ENCODE assay signal across 8 cellular contexts in the genomic region with DNA sequence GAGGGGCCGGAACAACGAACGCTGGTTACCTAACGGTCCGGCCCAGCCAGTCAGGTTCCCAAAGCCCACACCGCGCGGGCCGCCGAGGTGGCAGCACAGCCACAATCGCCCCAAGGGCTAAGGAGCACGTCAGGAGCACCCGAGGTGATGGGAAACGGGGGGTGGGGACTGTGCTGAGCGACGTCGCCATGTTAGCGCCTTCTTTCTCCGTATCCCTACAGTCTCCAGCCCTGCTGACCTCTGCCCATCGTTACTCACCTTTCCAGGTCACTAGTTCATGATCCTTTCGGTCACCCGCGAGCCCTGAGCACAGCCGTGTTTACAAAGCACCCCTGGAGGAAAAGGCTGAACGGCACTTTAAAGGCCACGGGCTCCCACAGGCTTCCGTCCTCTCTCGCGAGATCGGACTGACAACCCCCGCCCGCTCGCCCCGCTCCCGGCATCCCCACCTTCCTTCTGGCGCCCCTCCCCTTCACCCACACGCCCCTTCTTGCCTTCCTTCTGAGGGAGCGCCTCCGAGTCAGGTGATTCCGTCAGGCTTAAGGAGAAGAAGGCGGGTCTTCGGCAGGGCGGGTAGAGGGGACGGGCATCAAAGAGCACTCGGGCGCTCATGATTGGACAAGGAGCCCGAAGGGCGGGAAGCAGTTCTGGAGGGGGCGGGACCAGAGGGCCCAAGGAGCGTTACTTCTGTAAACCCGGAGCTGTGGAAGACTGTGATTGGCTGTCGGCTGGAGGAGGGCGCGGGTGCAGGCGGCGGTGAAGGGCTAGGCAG. TPM values are rescaled to one million over a fixed set of nuclear protein-coding genes. Genes with fewer than 3 reads are reported as not detected.
A peak's percentile ranks its signal among the peaks of the same experiment; 100 is the strongest.
DNase-seq lines count a peak whose midpoint lies in the region; ATAC-seq and TF ChIP-seq lines count a peak whose summit lies in the region.

A gene with protein sequence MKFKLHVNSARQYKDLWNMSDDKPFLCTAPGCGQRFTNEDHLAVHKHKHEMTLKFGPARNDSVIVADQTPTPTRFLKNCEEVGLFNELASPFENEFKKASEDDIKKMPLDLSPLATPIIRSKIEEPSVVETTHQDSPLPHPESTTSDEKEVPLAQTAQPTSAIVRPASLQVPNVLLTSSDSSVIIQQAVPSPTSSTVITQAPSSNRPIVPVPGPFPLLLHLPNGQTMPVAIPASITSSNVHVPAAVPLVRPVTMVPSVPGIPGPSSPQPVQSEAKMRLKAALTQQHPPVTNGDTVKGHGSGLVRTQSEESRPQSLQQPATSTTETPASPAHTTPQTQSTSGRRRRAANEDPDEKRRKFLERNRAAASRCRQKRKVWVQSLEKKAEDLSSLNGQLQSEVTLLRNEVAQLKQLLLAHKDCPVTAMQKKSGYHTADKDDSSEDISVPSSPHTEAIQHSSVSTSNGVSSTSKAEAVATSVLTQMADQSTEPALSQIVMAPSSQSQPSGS (minus strand): TSS at position 412 of the 772 bp plus-strand sequence. CDS start 31,760 bp downstream, outside the sequence.

- DNase-seq in AG09309 (ENCODE audit: low read depth) = peak; percentile 98
- peak; percentile 98 to 99 for DNase-seq in NCI-H446 (lab: John Stamatoyannopoulos, UW)
- peak; percentile 96 for DNase-seq in activated CD4-positive, CD25-positive, alpha-beta regulatory T cell treated with anti-CD3 and anti-CD28 coated beads, Interleukin-2, amount 50 U/mL, for 16 hours (ENCODE audit: low read depth, low spot score)
- DNase-seq in central memory CD8-positive, alpha-beta T cell (ENCODE audit: low spot score in 2 of 2) = peak; percentile 94 to 98
- peak; percentile 95 for DNase-seq in inferior parietal cortex (ENCODE audit: extremely low spot score)
- peak; percentile 99 for DNase-seq in spleen

- H3K9me3 ChIP-seq in spleen = no peaks in the 10 kb centered on the region

- peaks cover 10% of the 10 kb centered on the region for H3K36me3 Mint-ChIP-seq in central memory CD8-positive, alpha-beta T cell (ENCODE audit: insufficient read depth)

- H3K36me3 ChIP-seq in spleen = peaks cover 0 to 5% (median 0%) of the 10 kb centered on the region in 6 donors

- H3K4me3 ChIP-seq in AG09309 (ENCODE audit: control insufficient read depth, low read depth, low read length) (peak within 1 kb of the TSS; percentile 95), spleen (peak within 1 kb of the TSS; percentile 68 to 97 (median 92))

- H3K4me1 ChIP-seq in spleen = peaks cover 4 to 70% (median 41%) of the 10 kb centered on the region in 6 donors

- H3K4me3 Mint-ChIP-seq in central memory CD8-positive, alpha-beta T cell = peak within 1 kb of the TSS; percentile 89

- 0 to 1% (median 0%) methylated on average over 55 to 56 of the region's 56 CpGs for WGBS in spleen, 5 donors

- TF ChIP-seq CTCF in AG09309 (IDR thresholded peaks at IDR 0.05; ENCODE audit: control insufficient read depth, insufficient read depth, low read depth, low read length, missing control alignments) = no peak
- TF ChIP-seq CTCF in spleen (IDR thresholded peaks at IDR 0.05 in 8 of 11, conservative IDR thresholded peaks at IDR 0.05 in 3 of 11) = peak in 5 of 11 experiments; percentile 20 to 55 (median 38)

- H3K4me1 Mint-ChIP-seq in central memory CD8-positive, alpha-beta T cell = peaks cover 32% of the 10 kb centered on the region

- H3K27me3 Mint-ChIP-seq in central memory CD8-positive, alpha-beta T cell = no peaks in the 10 kb centered on the region

- H3K27ac Mint-ChIP-seq in central memory CD8-positive, alpha-beta T cell (ENCODE audit: low read depth) = peak within 1 kb of the TSS; percentile 94

- intact Hi-C loops in spleen (cut with DNase I; ENCODE audit: low total_unique reads) = no loop called here

- peak; percentile 33 to 79 (median 37) for TF ChIP-seq POLR2A in spleen (IDR thresholded peaks at IDR 0.05)

- H3K27ac ChIP-seq in spleen = peak within 1 kb of the TSS; percentile 86 to 98 (median 96)

- H3K27me3 ChIP-seq in spleen (replicated peaks in 1 of 7) = no peaks in the 10 kb centered on the region

- no peaks in the 10 kb centered on the region for H3K9me3 Mint-ChIP-seq in central memory CD8-positive, alpha-beta T cell

- ATAC-seq in GM19025 (IDR thresholded peaks at IDR 0.05; ENCODE audit: low read depth, unreplicated experiment) = peak; percentile 95
- peak; percentile 95 for ATAC-seq in HG03342 (IDR thresholded peaks at IDR 0.05; ENCODE audit: unreplicated experiment)
- ATAC-seq in central memory CD8-positive, alpha-beta T cell (replicated peaks; ENCODE audit: extremely low read depth, poor library complexity, severe bottlenecking) = peak; percentile 89

RNA-seq across cellular contexts. Expression of the gene that starts here (rescaled TPM):
- total RNA-seq in spleen = 10 to 100 TPM; 56.4 to 71.6 (median 60.3) TPM
- polyA plus RNA-seq in spleen = 10 to 100 TPM; 16.3 to 18.1 (median 17.8) TPM

Comparison
In these comparisons a context has a peak if more than half of its experiments do, and no peak if none do; other contexts are left out.
1. Peak in every context shown above with its lines: DNase-seq, ATAC-seq, H3K4me3 ChIP-seq and H3K27ac ChIP-seq.